ENCODE assay signal across 3 cellular contexts in the genomic region with DNA sequence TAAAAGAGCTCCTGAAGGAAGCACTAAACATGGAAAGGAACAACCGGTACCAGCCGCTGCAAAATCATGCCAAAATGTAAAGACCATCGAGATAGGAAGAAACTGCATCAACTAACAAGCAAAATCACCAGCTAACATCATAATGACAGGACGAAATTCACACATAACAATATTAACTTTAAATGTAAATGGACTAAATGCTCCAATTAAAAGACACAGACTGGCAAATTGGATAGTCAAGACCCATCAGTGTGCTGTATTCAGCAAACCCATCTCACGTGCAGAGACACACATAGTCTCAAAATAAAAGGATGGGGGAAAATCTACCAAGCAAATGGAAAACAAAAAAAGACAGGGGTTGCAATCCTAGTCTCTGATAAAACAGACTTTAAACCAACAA. TPM values are rescaled to one million over a fixed set of nuclear protein-coding genes. Genes with fewer than 3 reads are reported as not detected.
DNase-seq lines count a peak whose midpoint lies in the region; ATAC-seq, FAIRE-seq and TF ChIP-seq lines count a peak whose summit lies in the region.
"Not testable (repeated sequence)": the region's sequence is repeated elsewhere in the genome, so short reads cannot be mapped to it uniquely, and the experiment has no call there.
"Had no signal": no experiment of that assay in that cellular context is flagged by ENCODE, and none has a peak within 500 bp of the region (broad histone marks: within the 10 kb centered on the region; RNA-seq: fewer than 3 reads in every experiment).

No MANE protein-coding gene starts in this region.

- TF ChIP-seq CTCF in K562 (IDR thresholded peaks at IDR 0.05 in 2 of 3, conservative IDR thresholded peaks at IDR 0.05 in 1 of 3; ENCODE audit: insufficient read depth in 2 of 3, low read depth in 1 of 3, low read length in 3 of 3) = not testable (repeated sequence)

- intact Hi-C loops in K562 (cut with micrococcal nuclease) = not testable (repeated sequence)

- H3K27me3 ChIP-seq in K562 (ENCODE audit: control insufficient read depth in 2 of 2, insufficient read depth in 2 of 2, low read length in 2 of 2) = not testable (repeated sequence)

- H3K9ac ChIP-seq in K562 (ENCODE audit: insufficient read depth in 1 of 2, low read depth in 2 of 2, low read length in 2 of 2) = not testable (repeated sequence)

- H3K4me1 ChIP-seq in K562 (replicated peaks in 1 of 2; ENCODE audit: control insufficient read depth in 2 of 2, insufficient read depth in 2 of 2, low read length in 2 of 2) = not testable (repeated sequence)

- BruUV-seq in K562 (replicated peaks; lab: Mats Ljungman, UMichigan) = not testable (repeated sequence)

- in situ Hi-C loops in K562 (cut with MboI) = not testable (repeated sequence)

- TF ChIP-seq EP300 in K562 (IDR thresholded peaks at IDR 0.05; ENCODE audit: low read length) = not testable (repeated sequence)

- H3K4me3 ChIP-seq in K562 = not testable (repeated sequence)

- FAIRE-seq in K562 (lab: Jason Lieb, UNC) = not testable (repeated sequence)

- H3K9me3 ChIP-seq in K562 (replicated peaks; ENCODE audit: control insufficient read depth, insufficient read depth, low read depth, low read length) = not testable (repeated sequence)

- not testable (repeated sequence) for H3K27ac ChIP-seq in K562 (ENCODE audit: extremely low read depth, low read depth, low read length)

- CTCF ChIA-PET in K562 (lab: Yijun Ruan, JAX; ENCODE audit: low intra/inter-chr PET ratio) = not testable (repeated sequence)

- not testable (repeated sequence) for H3K9me1 ChIP-seq in K562 (ENCODE audit: control insufficient read depth, insufficient read depth, low read length)

- not testable (repeated sequence) for ATAC-seq in K562

- H4K20me1 ChIP-seq in K562 (replicated peaks; ENCODE audit: control insufficient read depth, insufficient read depth, low read length) = not testable (repeated sequence)

- DNase-seq in K562 (ENCODE audit: extremely low read depth in 1 of 4, low spot score in 3 of 4) = not testable (repeated sequence)

- not testable (repeated sequence) for H2AFZ ChIP-seq in K562 (ENCODE audit: low read depth, low read length)

- TF ChIP-seq RAD21 in K562 (CRISPR knock-in tag; conservative IDR thresholded peaks at IDR 0.05 in 1 of 2, IDR thresholded peaks at IDR 0.05 in 1 of 2) = not testable (repeated sequence)

- not testable (repeated sequence) for H3K4me2 ChIP-seq in K562 (ENCODE audit: insufficient read depth, low read length)

- not testable (repeated sequence) for H3K79me2 ChIP-seq in K562 (ENCODE audit: control insufficient read depth, insufficient read depth, low read length)

- 11% methylated on average over 4 of the region's 5 CpGs for WGBS in K562 (ENCODE audit: insufficient coverage, low coverage, missing lambda C conversion rate)

- TF ChIP-seq POLR2A in K562 (conservative IDR thresholded peaks at IDR 0.05) = not testable (repeated sequence)

- POLR2A ChIA-PET in K562 (lab: Yijun Ruan, JAX) = not testable (repeated sequence)

- not testable (repeated sequence) for H3K36me3 ChIP-seq in K562 (ENCODE audit: control insufficient read depth, insufficient read depth, low read length)

TF ChIP-seq in K562, 482 proteins besides CTCF, POLR2A, EP300 and RAD21:
- peak; percentile 93 for TF ChIP-seq ZNF507 (tag; conservative IDR thresholded peaks at IDR 0.05)

RNA-seq across cellular contexts. Expression of a gene that starts 26.4 kb away (rescaled TPM):
- total RNA-seq in K562 (2011; cell fraction: chromatin; rRNA removed; ENCODE audit: low replicate concordance) = 16.1 and 23.2 TPM in 2 replicates
- total RNA-seq in K562 (2011; cell fraction: nucleolus; rRNA removed) = 13.3 and 14.8 TPM in 2 replicates
- 14.8 and 22.7 TPM in 2 replicates for total RNA-seq in K562 (2011; cell fraction: nucleoplasm; rRNA removed)
- total RNA-seq in K562 (2014; rRNA removed) (1.4 and 1.5 TPM in 2 replicates), K562 (2014; rRNA removed; fragmentation: Illumina TruSeq; extraction: Trizol) (1.9 and 2.6 TPM in 2 replicates), K562 (2015; rRNA removed; fragmentation: Illumina TruSeq; extraction: Trizol) (0.94 and 1.1 TPM in 2 replicates), K562 (2021) (1.8 and 2.8 TPM in 2 replicates)
- polyA plus RNA-seq in K562 (2011; rRNA removed) (3.3 and 7.4 TPM in 2 replicates), K562 (2014; fragmentation: Illumina TruSeq; extraction: Trizol) (1.9 and 2.4 TPM in 2 replicates), K562 (2014; fragmentation: Nextera tagmentation; extraction: Ambion mirVana) (1 to 10 TPM in 1 of 2 experiments, under 1 TPM in 1; 0.93 to 1.0 TPM), K562 (2014; rRNA removed) (2.9 and 3.2 TPM in 2 replicates)
- polyA plus RNA-seq in K562 (2011; cell fraction: cytosol; rRNA removed) = 8.9 and 20.6 TPM in 2 replicates
- 11.1 and 28.8 TPM in 2 replicates for polyA plus RNA-seq in K562 (2011; cell fraction: nucleus; rRNA removed)
- 0.82 and 1.3 TPM in 2 replicates for polyA plus RNA-seq in K562 (2012)
- 3.9 and 7.9 TPM in 2 replicates for polyA minus RNA-seq in K562 (2011; rRNA and poly(A)+ RNA removed)
- 1.5 TPM in 1 of 2 replicates, not detected in the other for polyA minus RNA-seq in K562 (2011; cell fraction: cytosol; rRNA and poly(A)+ RNA removed)
- 7.6 and 13.1 TPM in 2 replicates for polyA minus RNA-seq in K562 (2011; cell fraction: nucleus; rRNA and poly(A)+ RNA removed)
- total RNA-seq: A172, B cell had no signal
